1 cellular context compared by ENCODE assay signal in genomic region chr6:156508923-156509322, GRCh38.
TF ChIP-seq lines count a peak whose summit lies in the region.

No MANE protein-coding gene starts in this region.

TF ChIP-seq in GM12878, 131 proteins besides CTCF, POLR2A, EP300 and RAD21 (continued from another document):
- TF ChIP-seq ZBTB33 (IDR thresholded peaks at IDR 0.05), result no peak
